In the genomic region with DNA sequence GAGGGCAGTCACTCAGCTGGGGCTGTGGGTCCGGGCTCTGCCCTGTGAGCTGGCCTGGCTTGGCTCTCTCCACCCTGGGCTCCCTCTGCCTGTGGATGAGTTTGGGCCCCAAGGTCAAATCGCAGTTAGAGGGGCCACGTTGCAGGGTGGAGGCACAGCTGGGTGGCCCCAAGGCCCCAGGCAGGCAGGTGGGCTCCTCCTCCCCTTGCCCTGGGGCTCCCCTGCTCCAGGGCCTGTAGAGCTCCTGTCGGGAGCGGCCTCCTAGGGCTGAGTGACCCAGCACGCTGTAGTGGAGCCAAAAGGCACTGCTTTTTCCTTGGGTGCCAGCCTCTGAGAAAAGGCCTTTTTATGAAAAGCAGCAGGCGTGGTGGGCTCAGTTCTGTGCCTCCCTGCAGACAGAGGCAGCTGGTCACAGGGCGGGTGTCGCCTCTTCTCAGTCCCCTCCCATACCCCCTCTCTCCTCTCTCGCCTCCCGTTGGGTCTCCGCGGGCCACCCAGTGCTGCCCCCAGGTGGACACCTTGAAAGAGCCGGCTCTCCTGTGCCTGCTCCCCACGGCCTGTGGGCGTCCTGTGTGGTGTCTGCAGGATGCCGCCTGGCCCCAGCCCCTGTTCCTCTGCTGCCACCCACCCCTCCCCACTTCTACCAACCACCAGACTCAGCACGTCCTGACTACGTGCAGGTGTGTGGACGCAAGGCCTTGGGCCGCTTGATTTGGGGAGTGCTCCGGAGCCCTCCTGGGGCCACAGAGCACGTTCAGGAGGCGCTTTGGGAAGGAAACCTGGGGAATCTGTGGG, we compare ENCODE assay signal across 1 cellular context.
A peak's percentile ranks its signal among the peaks of the same experiment; 100 is the strongest.
TF ChIP-seq lines count a peak whose summit lies in the region.

No MANE protein-coding gene starts in this region.

TF ChIP-seq in HepG2, 621 proteins besides CTCF, POLR2A, EP300 and RAD21 (continued from another document and continues in another):
- no peak for TF ChIP-seq HBP1 (CRISPR knock-in tag; IDR thresholded peaks at IDR 0.05; ENCODE audit: low read depth)
- no peak for TF ChIP-seq KDM5A (IDR thresholded peaks at IDR 0.05; ENCODE audit: borderline replicate concordance, low read length)
- TF ChIP-seq, protein P1, sequence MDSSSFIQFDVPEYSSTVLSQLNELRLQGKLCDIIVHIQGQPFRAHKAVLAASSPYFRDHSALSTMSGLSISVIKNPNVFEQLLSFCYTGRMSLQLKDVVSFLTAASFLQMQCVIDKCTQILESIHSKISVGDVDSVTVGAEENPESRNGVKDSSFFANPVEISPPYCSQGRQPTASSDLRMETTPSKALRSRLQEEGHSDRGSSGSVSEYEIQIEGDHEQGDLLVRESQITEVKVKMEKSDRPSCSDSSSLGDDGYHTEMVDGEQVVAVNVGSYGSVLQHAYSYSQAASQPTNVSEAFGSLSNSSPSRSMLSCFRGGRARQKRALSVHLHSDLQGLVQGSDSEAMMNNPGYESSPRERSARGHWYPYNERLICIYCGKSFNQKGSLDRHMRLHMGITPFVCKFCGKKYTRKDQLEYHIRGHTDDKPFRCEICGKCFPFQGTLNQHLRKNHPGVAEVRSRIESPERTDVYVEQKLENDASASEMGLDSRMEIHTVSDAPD (CRISPR knock-in tag; IDR thresholded peaks at IDR 0.05): no peak
- no peak for TF ChIP-seq SMAD3 (CRISPR knock-in tag; IDR thresholded peaks at IDR 0.05)
- TF ChIP-seq ZMAT3 (CRISPR knock-in tag; conservative IDR thresholded peaks at IDR 0.05): no peak
- TF ChIP-seq ZFYVE20 (CRISPR knock-in tag; IDR thresholded peaks at IDR 0.05; ENCODE audit: borderline replicate concordance, low read depth): no peak
- TF ChIP-seq ZBTB3 (CRISPR knock-in tag; IDR thresholded peaks at IDR 0.05; ENCODE audit: borderline replicate concordance, low read depth): no peak
- TF ChIP-seq SAFB2 (CRISPR knock-in tag; IDR thresholded peaks at IDR 0.05; ENCODE audit: borderline replicate concordance, low read depth): no peak
- TF ChIP-seq PAX8 (CRISPR knock-in tag; IDR thresholded peaks at IDR 0.05; ENCODE audit: borderline replicate concordance): no peak
- 0 out of 2 replicates have a peak, but pooled peaks have one; percentile 67 for TF ChIP-seq ZNF691 (CRISPR knock-in tag; IDR thresholded peaks at IDR 0.05; ENCODE audit: borderline replicate concordance, low read depth)
- no peak for TF ChIP-seq NR3C1 (CRISPR knock-in tag; IDR thresholded peaks at IDR 0.05)
- TF ChIP-seq ZNF546 (CRISPR knock-in tag; conservative IDR thresholded peaks at IDR 0.05): peak; percentile 84; the same call in 1 of the 2 replicates
- no peak for TF ChIP-seq SETDB1 (CRISPR knock-in tag; IDR thresholded peaks at IDR 0.05; ENCODE audit: borderline replicate concordance)
- TF ChIP-seq, protein P2, sequence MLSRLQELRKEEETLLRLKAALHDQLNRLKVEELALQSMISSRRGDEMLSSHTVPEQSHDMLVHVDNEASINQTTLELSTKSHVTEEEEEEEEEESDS (CRISPR knock-in tag; IDR thresholded peaks at IDR 0.05; ENCODE audit: borderline replicate concordance): no peak
- TF ChIP-seq SP140L (CRISPR knock-in tag; IDR thresholded peaks at IDR 0.05; ENCODE audit: borderline replicate concordance): no peak
- no peak for TF ChIP-seq PHF8 (CRISPR knock-in tag; IDR thresholded peaks at IDR 0.05)
- TF ChIP-seq ELF3 (CRISPR knock-in tag; IDR thresholded peaks at IDR 0.05): peak; percentile 35; the same call in 1 of the 2 replicates
- no peak for TF ChIP-seq ZC3H13 (CRISPR knock-in tag; IDR thresholded peaks at IDR 0.05)
- no peak for TF ChIP-seq ZNF275 (CRISPR knock-in tag; IDR thresholded peaks at IDR 0.05; ENCODE audit: borderline replicate concordance)
- no peak for TF ChIP-seq TP53 (CRISPR knock-in tag; conservative IDR thresholded peaks at IDR 0.05)
- no peak for TF ChIP-seq CCAR2 (optimal IDR thresholded peaks at IDR 0.05; ENCODE audit: low read depth, low read length)
- no peak for TF ChIP-seq ZNF674 (CRISPR knock-in tag; IDR thresholded peaks at IDR 0.05; ENCODE audit: low read depth)
- TF ChIP-seq ZNF780A (CRISPR knock-in tag; IDR thresholded peaks at IDR 0.05): no peak
- TF ChIP-seq TBP (CRISPR knock-in tag; IDR thresholded peaks at IDR 0.05): no peak
- no peak for TF ChIP-seq HDAC2 (CRISPR knock-in tag; IDR thresholded peaks at IDR 0.05)
- no peak; the same call in 1 of the 2 replicates for TF ChIP-seq ZNF709 (CRISPR knock-in tag; IDR thresholded peaks at IDR 0.05)
- TF ChIP-seq ZNF317 (CRISPR knock-in tag; IDR thresholded peaks at IDR 0.05): no peak
- no peak for TF ChIP-seq ZNF773 (CRISPR knock-in tag; IDR thresholded peaks at IDR 0.05; ENCODE audit: borderline replicate concordance)
- TF ChIP-seq SRSF1 (optimal IDR thresholded peaks at IDR 0.05; ENCODE audit: low read depth, low read length): peak; percentile 21
- no peak for TF ChIP-seq ZNF17 (CRISPR knock-in tag; IDR thresholded peaks at IDR 0.05)
- peak; percentile 13; the same call in 1 of the 2 replicates for TF ChIP-seq RFXAP (CRISPR knock-in tag; IDR thresholded peaks at IDR 0.05; ENCODE audit: borderline replicate concordance)
- no peak for TF ChIP-seq ZNF777 (CRISPR knock-in tag; IDR thresholded peaks at IDR 0.05)
- TF ChIP-seq ZNF83 (CRISPR knock-in tag; IDR thresholded peaks at IDR 0.05; ENCODE audit: borderline replicate concordance): no peak
- peak; percentile 54; the same call in 1 of the 2 replicates for TF ChIP-seq KDM5B (CRISPR knock-in tag; IDR thresholded peaks at IDR 0.05; ENCODE audit: borderline replicate concordance)
- TF ChIP-seq, protein P3, sequence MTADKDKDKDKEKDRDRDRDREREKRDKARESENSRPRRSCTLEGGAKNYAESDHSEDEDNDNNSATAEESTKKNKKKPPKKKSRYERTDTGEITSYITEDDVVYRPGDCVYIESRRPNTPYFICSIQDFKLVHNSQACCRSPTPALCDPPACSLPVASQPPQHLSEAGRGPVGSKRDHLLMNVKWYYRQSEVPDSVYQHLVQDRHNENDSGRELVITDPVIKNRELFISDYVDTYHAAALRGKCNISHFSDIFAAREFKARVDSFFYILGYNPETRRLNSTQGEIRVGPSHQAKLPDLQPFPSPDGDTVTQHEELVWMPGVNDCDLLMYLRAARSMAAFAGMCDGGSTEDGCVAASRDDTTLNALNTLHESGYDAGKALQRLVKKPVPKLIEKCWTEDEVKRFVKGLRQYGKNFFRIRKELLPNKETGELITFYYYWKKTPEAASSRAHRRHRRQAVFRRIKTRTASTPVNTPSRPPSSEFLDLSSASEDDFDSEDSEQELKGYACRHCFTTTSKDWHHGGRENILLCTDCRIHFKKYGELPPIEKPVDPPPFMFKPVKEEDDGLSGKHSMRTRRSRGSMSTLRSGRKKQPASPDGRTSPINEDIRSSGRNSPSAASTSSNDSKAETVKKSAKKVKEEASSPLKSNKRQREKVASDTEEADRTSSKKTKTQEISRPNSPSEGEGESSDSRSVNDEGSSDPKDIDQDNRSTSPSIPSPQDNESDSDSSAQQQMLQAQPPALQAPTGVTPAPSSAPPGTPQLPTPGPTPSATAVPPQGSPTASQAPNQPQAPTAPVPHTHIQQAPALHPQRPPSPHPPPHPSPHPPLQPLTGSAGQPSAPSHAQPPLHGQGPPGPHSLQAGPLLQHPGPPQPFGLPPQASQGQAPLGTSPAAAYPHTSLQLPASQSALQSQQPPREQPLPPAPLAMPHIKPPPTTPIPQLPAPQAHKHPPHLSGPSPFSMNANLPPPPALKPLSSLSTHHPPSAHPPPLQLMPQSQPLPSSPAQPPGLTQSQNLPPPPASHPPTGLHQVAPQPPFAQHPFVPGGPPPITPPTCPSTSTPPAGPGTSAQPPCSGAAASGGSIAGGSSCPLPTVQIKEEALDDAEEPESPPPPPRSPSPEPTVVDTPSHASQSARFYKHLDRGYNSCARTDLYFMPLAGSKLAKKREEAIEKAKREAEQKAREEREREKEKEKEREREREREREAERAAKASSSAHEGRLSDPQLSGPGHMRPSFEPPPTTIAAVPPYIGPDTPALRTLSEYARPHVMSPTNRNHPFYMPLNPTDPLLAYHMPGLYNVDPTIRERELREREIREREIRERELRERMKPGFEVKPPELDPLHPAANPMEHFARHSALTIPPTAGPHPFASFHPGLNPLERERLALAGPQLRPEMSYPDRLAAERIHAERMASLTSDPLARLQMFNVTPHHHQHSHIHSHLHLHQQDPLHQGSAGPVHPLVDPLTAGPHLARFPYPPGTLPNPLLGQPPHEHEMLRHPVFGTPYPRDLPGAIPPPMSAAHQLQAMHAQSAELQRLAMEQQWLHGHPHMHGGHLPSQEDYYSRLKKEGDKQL (CRISPR knock-in tag; IDR thresholded peaks at IDR 0.05; ENCODE audit: low read depth): 0 out of 2 replicates have a peak, but pooled peaks have one; percentile 24
- TF ChIP-seq ZNF605 (CRISPR knock-in tag; IDR thresholded peaks at IDR 0.05): no peak
- 0 out of 2 replicates have a peak, but pooled peaks have one; percentile 72 for TF ChIP-seq ZNF788 (CRISPR knock-in tag; IDR thresholded peaks at IDR 0.05; ENCODE audit: borderline replicate concordance)
- no peak for TF ChIP-seq ZSCAN12 (CRISPR knock-in tag; IDR thresholded peaks at IDR 0.05)
- TF ChIP-seq ARNTL (CRISPR knock-in tag; IDR thresholded peaks at IDR 0.05): no peak
- TF ChIP-seq THAP7 (CRISPR knock-in tag; IDR thresholded peaks at IDR 0.05): 0 out of 2 replicates have a peak, but pooled peaks have one; percentile 52
- TF ChIP-seq, protein P4, sequence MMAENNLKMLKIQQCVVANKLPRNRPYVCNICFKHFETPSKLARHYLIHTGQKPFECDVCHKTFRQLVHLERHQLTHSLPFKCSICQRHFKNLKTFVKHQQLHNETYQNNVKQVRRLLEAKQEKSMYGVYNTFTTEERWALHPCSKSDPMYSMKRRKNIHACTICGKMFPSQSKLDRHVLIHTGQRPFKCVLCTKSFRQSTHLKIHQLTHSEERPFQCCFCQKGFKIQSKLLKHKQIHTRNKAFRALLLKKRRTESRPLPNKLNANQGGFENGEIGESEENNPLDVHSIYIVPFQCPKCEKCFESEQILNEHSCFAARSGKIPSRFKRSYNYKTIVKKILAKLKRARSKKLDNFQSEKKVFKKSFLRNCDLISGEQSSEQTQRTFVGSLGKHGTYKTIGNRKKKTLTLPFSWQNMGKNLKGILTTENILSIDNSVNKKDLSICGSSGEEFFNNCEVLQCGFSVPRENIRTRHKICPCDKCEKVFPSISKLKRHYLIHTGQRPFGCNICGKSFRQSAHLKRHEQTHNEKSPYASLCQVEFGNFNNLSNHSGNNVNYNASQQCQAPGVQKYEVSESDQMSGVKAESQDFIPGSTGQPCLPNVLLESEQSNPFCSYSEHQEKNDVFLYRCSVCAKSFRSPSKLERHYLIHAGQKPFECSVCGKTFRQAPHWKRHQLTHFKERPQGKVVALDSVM (CRISPR knock-in tag; IDR thresholded peaks at IDR 0.05): no peak
- TF ChIP-seq ZNF510 (CRISPR knock-in tag; IDR thresholded peaks at IDR 0.05; ENCODE audit: low read depth): no peak
- TF ChIP-seq FLYWCH1 (CRISPR knock-in tag; IDR thresholded peaks at IDR 0.05): no peak
- no peak for TF ChIP-seq ZNF251 (CRISPR knock-in tag; IDR thresholded peaks at IDR 0.05)
- peak; percentile 60; the same call in 1 of the 2 replicates for TF ChIP-seq IRF2 (CRISPR knock-in tag; IDR thresholded peaks at IDR 0.05)
- no peak for TF ChIP-seq KDM3A (CRISPR knock-in tag; IDR thresholded peaks at IDR 0.05; ENCODE audit: low read depth)
- TF ChIP-seq TBX3 (IDR thresholded peaks at IDR 0.05; ENCODE audit: borderline replicate concordance): no peak
- peak; percentile 85; the same call in 1 of the 2 replicates for TF ChIP-seq ZBTB38 (CRISPR knock-in tag; IDR thresholded peaks at IDR 0.05)
- no peak for TF ChIP-seq NFATC3 (CRISPR knock-in tag; IDR thresholded peaks at IDR 0.05)
- TF ChIP-seq SOX13 (IDR thresholded peaks at IDR 0.05): no peak
- no peak for TF ChIP-seq SOX13 (CRISPR knock-in tag; conservative IDR thresholded peaks at IDR 0.05 in 1 of 2, IDR thresholded peaks at IDR 0.05 in 1 of 2)
- no peak for TF ChIP-seq TMF1 (CRISPR knock-in tag; IDR thresholded peaks at IDR 0.05; ENCODE audit: low read depth)
- 0 out of 2 replicates have a peak, but pooled peaks have one; percentile 68 for TF ChIP-seq CHCHD3 (CRISPR knock-in tag; IDR thresholded peaks at IDR 0.05)
- TF ChIP-seq FOXK2 (IDR thresholded peaks at IDR 0.05): no peak
- no peak for TF ChIP-seq KDM6A (CRISPR knock-in tag; IDR thresholded peaks at IDR 0.05; ENCODE audit: low read depth)
